In the genomic region with DNA sequence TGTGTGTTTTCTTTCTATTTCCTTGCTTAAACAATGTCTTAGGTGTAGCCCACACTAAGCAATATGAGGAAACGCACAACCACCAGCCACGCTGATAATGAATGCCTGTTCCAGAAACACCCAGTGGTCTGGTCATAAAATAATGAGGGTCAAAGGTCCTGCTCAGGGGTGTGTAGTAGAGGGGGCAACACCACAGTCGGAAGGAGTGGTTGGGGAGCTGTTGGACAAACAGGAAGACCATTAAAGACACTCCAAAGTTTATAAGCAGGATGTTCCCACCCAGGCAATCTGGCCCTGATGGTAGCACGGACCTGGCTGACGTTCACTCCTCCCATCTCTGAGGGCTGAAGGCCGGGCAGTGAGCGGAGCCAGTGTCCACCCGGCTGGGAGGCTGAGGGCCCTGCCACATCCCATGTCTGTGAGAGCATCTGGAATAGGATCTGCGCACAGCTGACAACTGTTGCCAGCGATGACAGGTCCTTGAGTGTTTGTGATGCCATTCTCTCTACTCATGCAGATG, we compare ENCODE assay signal across 12 cellular contexts. TPM values are rescaled to one million over a fixed set of nuclear protein-coding genes. Genes with fewer than 3 reads are reported as not detected.
DNase-seq lines count a peak whose midpoint lies in the region; ATAC-seq and TF ChIP-seq lines count a peak whose summit lies in the region.
"Had no signal": no experiment of that assay in that cellular context is flagged by ENCODE, and none has a peak within 500 bp of the region (broad histone marks: within the 10 kb centered on the region; RNA-seq: fewer than 3 reads in every experiment).

No MANE protein-coding gene starts in this region.

- no peaks in the 10 kb centered on the region for H3K27me3 ChIP-seq in brain microvascular endothelial cell (replicated peaks)
- no peaks in the 10 kb centered on the region for H3K27me3 ChIP-seq in gastrocnemius medialis
- H3K27me3 ChIP-seq: neutrophil had no signal

- in situ Hi-C loops in brain microvascular endothelial cell (cut with HindIII; ENCODE audit: low pct_ligation_motif_present, low sequenced_read_pairs): no loop called here
- in situ Hi-C loops in gastrocnemius medialis (cut with MboI; ENCODE audit: low sequenced_read_pairs in 4 of 4): loop anchor here in 2 of 4 donors (5.0 to 10.0 kb wide), 2 partner anchors 167 to 174 kb away; no protein-coding TSS in a partner anchor

- ATAC-seq in gastrocnemius medialis (peak; percentile 42 to 55), GM18868 (IDR thresholded peaks at IDR 0.05; ENCODE audit: unreplicated experiment) (no peak)

- H3K36me3 ChIP-seq in brain microvascular endothelial cell (replicated peaks) (no peaks in the 10 kb centered on the region), gastrocnemius medialis (no peaks in the 10 kb centered on the region)
- H3K36me3 ChIP-seq: neutrophil had no signal

- no peak overlapping the region for H3K27ac Mint-ChIP-seq in activated T-cell treated with anti-CD3 and anti-CD28 coated beads, Interleukin-2, amount 50 U/mL, for 24 hours
- H3K27ac Mint-ChIP-seq: activated CD4-positive, alpha-beta memory T cell treated with anti-CD3 and anti-CD28 coated beads for 36 hours; CD8-positive, alpha-beta memory T cell had no signal

- H3K9me3 Mint-ChIP-seq in activated T-cell treated with anti-CD3 and anti-CD28 coated beads, Interleukin-2, amount 50 U/mL, for 24 hours: no peaks in the 10 kb centered on the region
- H3K9me3 Mint-ChIP-seq: activated CD4-positive, alpha-beta memory T cell treated with anti-CD3 and anti-CD28 coated beads for 36 hours; CD8-positive, alpha-beta memory T cell had no signal

- H3K27ac ChIP-seq in brain microvascular endothelial cell (peak overlapping the region; percentile 82), gastrocnemius medialis (peak overlapping the region; percentile 32 to 77 (median 56))
- H3K27ac ChIP-seq: neutrophil had no signal

- CTCF ChIA-PET in HEK293T (lab: Yijun Ruan, JAX): no interaction called here

- H3K36me3 Mint-ChIP-seq in activated T-cell treated with anti-CD3 and anti-CD28 coated beads, Interleukin-2, amount 50 U/mL, for 24 hours (ENCODE audit: low read depth): no peaks in the 10 kb centered on the region
- H3K36me3 Mint-ChIP-seq: activated CD4-positive, alpha-beta memory T cell treated with anti-CD3 and anti-CD28 coated beads for 36 hours had no signal

- no peak overlapping the region for H3K4me3 Mint-ChIP-seq in activated T-cell treated with anti-CD3 and anti-CD28 coated beads, Interleukin-2, amount 50 U/mL, for 24 hours
- H3K4me3 Mint-ChIP-seq: activated CD4-positive, alpha-beta memory T cell treated with anti-CD3 and anti-CD28 coated beads for 36 hours; CD8-positive, alpha-beta memory T cell had no signal

- no peaks in the 10 kb centered on the region for H3K27me3 Mint-ChIP-seq in activated T-cell treated with anti-CD3 and anti-CD28 coated beads, Interleukin-2, amount 50 U/mL, for 24 hours
- H3K27me3 Mint-ChIP-seq: activated CD4-positive, alpha-beta memory T cell treated with anti-CD3 and anti-CD28 coated beads for 36 hours had no signal

- H3K4me1 Mint-ChIP-seq in activated T-cell treated with anti-CD3 and anti-CD28 coated beads, Interleukin-2, amount 50 U/mL, for 24 hours (ENCODE audit: low read depth): peaks cover 8% of the 10 kb centered on the region
- H3K4me1 Mint-ChIP-seq: CD8-positive, alpha-beta memory T cell had no signal

- no peak for TF ChIP-seq CTCF in brain microvascular endothelial cell (IDR thresholded peaks at IDR 0.05; ENCODE audit: low read depth, low read length, missing control alignments)
- TF ChIP-seq CTCF in gastrocnemius medialis (IDR thresholded peaks at IDR 0.05 in 4 of 5, conservative IDR thresholded peaks at IDR 0.05 in 1 of 5): no peak

- TF ChIP-seq POLR2A in gastrocnemius medialis (IDR thresholded peaks at IDR 0.05): no peak

- intact Hi-C loops in gastrocnemius medialis (cut with DNase I; ENCODE audit: low total_unique reads): no loop called here

- H3K4me3 ChIP-seq in brain microvascular endothelial cell (ENCODE audit: low read depth, low read length) (no peak overlapping the region), gastrocnemius medialis (no peak overlapping the region)

- H3K9me3 ChIP-seq in gastrocnemius medialis: no peaks in the 10 kb centered on the region
- H3K9me3 ChIP-seq: neutrophil had no signal

- DNase-seq in GM03348 (ENCODE audit: low spot score) (peak; percentile 94), brain microvascular endothelial cell (peak; percentile 76), hepatic stellate cell (ENCODE audit: low spot score) (peak; percentile 56), gastrocnemius medialis (no peak), DMS153 treated with DMSO at 0.1 percent for 48 hours (lab: John Stamatoyannopoulos, UW; ENCODE audit: unreplicated experiment) (no peak), HEK293T (ENCODE audit: extremely low spot score) (no peak)
- no peak for DNase-seq in activated T-cell treated with anti-CD3 and anti-CD28 coated beads, Interleukin-2, amount 50 U/mL, for 24 hours
- DNase-seq: activated CD4-positive, alpha-beta memory T cell treated with anti-CD3 and anti-CD28 coated beads for 36 hours; CD8-positive, alpha-beta memory T cell; NCI-H1436 had no signal

- H3K4me1 ChIP-seq in gastrocnemius medialis: no peaks in the 10 kb centered on the region

- POLR2A ChIA-PET in HEK293T (lab: Yijun Ruan, JAX): no interaction called here

TF ChIP-seq in HEK293T, 16 proteins besides CTCF, POLR2A, EP300 and RAD21:
- no peak for TF ChIP-seq ELF4 (IDR thresholded peaks at IDR 0.05)
- no peak for TF ChIP-seq L3MBTL2 (conservative IDR thresholded peaks at IDR 0.05)
- no peak for TF ChIP-seq HDGF (IDR thresholded peaks at IDR 0.05; ENCODE audit: borderline replicate concordance)
- TF ChIP-seq FOXK2 (IDR thresholded peaks at IDR 0.05): no peak
- no peak for TF ChIP-seq CTBP1 (IDR thresholded peaks at IDR 0.05; ENCODE audit: borderline replicate concordance)
- TF ChIP-seq ZNF384 (IDR thresholded peaks at IDR 0.05): no peak
- TF ChIP-seq BHLHE40 (IDR thresholded peaks at IDR 0.05; ENCODE audit: borderline replicate concordance): no peak
- TF ChIP-seq ARNT (IDR thresholded peaks at IDR 0.05): no peak
- TF ChIP-seq, protein P1, sequence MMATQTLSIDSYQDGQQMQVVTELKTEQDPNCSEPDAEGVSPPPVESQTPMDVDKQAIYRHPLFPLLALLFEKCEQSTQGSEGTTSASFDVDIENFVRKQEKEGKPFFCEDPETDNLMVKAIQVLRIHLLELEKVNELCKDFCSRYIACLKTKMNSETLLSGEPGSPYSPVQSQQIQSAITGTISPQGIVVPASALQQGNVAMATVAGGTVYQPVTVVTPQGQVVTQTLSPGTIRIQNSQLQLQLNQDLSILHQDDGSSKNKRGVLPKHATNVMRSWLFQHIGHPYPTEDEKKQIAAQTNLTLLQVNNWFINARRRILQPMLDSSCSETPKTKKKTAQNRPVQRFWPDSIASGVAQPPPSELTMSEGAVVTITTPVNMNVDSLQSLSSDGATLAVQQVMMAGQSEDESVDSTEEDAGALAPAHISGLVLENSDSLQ (IDR thresholded peaks at IDR 0.05): no peak
- TF ChIP-seq SP1 (IDR thresholded peaks at IDR 0.05): no peak
- no peak for TF ChIP-seq NFRKB (IDR thresholded peaks at IDR 0.05)
- no peak for TF ChIP-seq FOXM1 (IDR thresholded peaks at IDR 0.05; ENCODE audit: borderline replicate concordance)
- no peak for TF ChIP-seq TARDBP (IDR thresholded peaks at IDR 0.05)
- TF ChIP-seq LEF1 (IDR thresholded peaks at IDR 0.05; ENCODE audit: borderline replicate concordance): no peak
- TF ChIP-seq SUZ12 (IDR thresholded peaks at IDR 0.05): no peak
- no peak for TF ChIP-seq FOXA1 (IDR thresholded peaks at IDR 0.05)

RNA-seq across cellular contexts. Expression of gene PKD1L1, which starts 7.7 kb away (rescaled TPM):
- total RNA-seq in gastrocnemius medialis: 1 to 10 TPM in 2 of 4 donors, under 1 TPM in 2; 0.07 to 1.7 (median 0.98) TPM

RNA-seq across cellular contexts. Expression of gene HUS1, which starts 38.9 kb away (rescaled TPM):
- total RNA-seq in gastrocnemius medialis: 10 to 100 TPM; 18.3 to 33.0 (median 23.0) TPM

Comparison
In these comparisons a context has a peak if more than half of its experiments do, and no peak if none do; other contexts are left out.
1. DNase-seq: peak in GM03348 (single experiment), brain microvascular endothelial cell (single experiment) and hepatic stellate cell (single experiment); none in gastrocnemius medialis (0 of 2), DMS153 treated with DMSO at 0.1 percent for 48 hours (single experiment), HEK293T (single experiment) and activated T-cell treated with anti-CD3 and anti-CD28 coated beads, Interleukin-2, amount 50 U/mL, for 24 hours (single experiment).